ENCODE assay signal across 18 cellular contexts in the genomic region with DNA sequence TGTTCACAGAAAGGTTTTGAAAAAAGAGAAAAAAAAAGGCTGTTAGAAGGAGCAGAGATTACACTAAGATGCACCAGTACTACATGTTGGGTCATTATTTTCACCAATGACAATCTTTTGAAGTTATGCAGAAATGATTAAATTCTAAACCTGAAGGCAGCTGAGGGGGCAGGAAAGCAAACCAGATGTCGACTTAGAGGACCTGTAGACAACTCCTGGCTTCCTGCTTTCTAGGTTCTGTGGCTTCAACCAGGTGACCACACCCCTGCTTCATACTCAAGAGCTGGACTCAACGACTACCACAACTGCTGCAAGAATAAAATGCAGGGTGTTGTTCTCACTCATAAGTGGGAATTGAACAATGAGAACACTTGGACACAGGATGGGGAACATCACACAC. TPM values are rescaled to one million over a fixed set of nuclear protein-coding genes. Genes with fewer than 3 reads are reported as not detected.
DNase-seq lines count a peak whose midpoint lies in the region; ATAC-seq and TF ChIP-seq lines count a peak whose summit lies in the region.
"Had no signal": no experiment of that assay in that cellular context is flagged by ENCODE, and none has a peak within 500 bp of the region (broad histone marks: within the 10 kb centered on the region; RNA-seq: fewer than 3 reads in every experiment).

No MANE protein-coding gene starts in this region.

- no peak overlapping the region for H3K27ac ChIP-seq in psoas muscle
- H3K27ac ChIP-seq: HL-60, PC-9 had no signal

- H3K4me3 ChIP-seq in GM12865 (ENCODE audit: low read depth, low read length) (no peak overlapping the region), psoas muscle (no peak overlapping the region)
- H3K4me3 ChIP-seq: K562, PC-9 had no signal

- H3K36me3 Mint-ChIP-seq in activated CD8-positive, alpha-beta memory T cell treated with anti-CD3 and anti-CD28 coated beads, Interleukin-2, amount 10 ng/mL, durations not matched to agents 7 days and 5 days = peaks cover 5% of the 10 kb centered on the region
- peaks cover 17% of the 10 kb centered on the region for H3K36me3 Mint-ChIP-seq in nephron (ENCODE audit: low read depth)

- peaks cover 15% of the 10 kb centered on the region for H3K4me1 Mint-ChIP-seq in activated CD8-positive, alpha-beta memory T cell treated with anti-CD3 and anti-CD28 coated beads, Interleukin-2, amount 10 ng/mL, durations not matched to agents 7 days and 5 days
- H3K4me1 Mint-ChIP-seq in nephron = peaks cover 21% of the 10 kb centered on the region

- no peaks in the 10 kb centered on the region for H3K9me3 ChIP-seq in psoas muscle

- peak overlapping the region; percentile 72 for H3K27ac Mint-ChIP-seq in activated CD8-positive, alpha-beta memory T cell treated with anti-CD3 and anti-CD28 coated beads, Interleukin-2, amount 10 ng/mL, durations not matched to agents 7 days and 5 days
- H3K27ac Mint-ChIP-seq in nephron = peak overlapping the region in 2 of 3 experiments; percentile 33 to 72
- H3K27ac Mint-ChIP-seq: activated T-helper 2 cell treated with anti-CD3 and anti-CD28 coated beads, Interferon-gamma antibody, Interleukin-2, Interleukin-4, amounts not matched to agents 10 μg/mL and 5 μg/mL and 100 μg/mL, durations not matched to agents 14 hours and 24 hours and 36 hours had no signal

- TF ChIP-seq CTCF in GM12865 (IDR thresholded peaks at IDR 0.05; ENCODE audit: insufficient read depth, low read depth, low read length, missing control alignments) = no peak
- no peak for TF ChIP-seq CTCF in nephron (IDR thresholded peaks at IDR 0.05; ENCODE audit: unreplicated experiment in 3 of 3)
- no peak for TF ChIP-seq CTCF in psoas muscle (IDR thresholded peaks at IDR 0.05)

- WGBS in psoas muscle, 3 donors = 53 to 75% (median 69%) methylated on average over 2 of the region's 2 CpGs

- intact Hi-C loops in psoas muscle (cut with DNase I) = no loop called here

- peak; percentile 79 for DNase-seq in activated CD8-positive, alpha-beta memory T cell treated with anti-CD3 and anti-CD28 coated beads, Interleukin-2, amount 10 ng/mL, durations not matched to agents 7 days and 5 days
- DNase-seq in activated CD8-positive, alpha-beta memory T cell treated with anti-CD3 and anti-CD28 coated beads for 24 hours = no peak
- DNase-seq in GM12865 (ENCODE audit: low read depth) (peak; percentile 62), RPMI8226 (peak; percentile 8), NCI-H446 (lab: John Stamatoyannopoulos, UW) (no peak), psoas muscle (no peak), NCI-H345 (lab: John Stamatoyannopoulos, UW) (no peak)
- DNase-seq: activated CD4-positive, alpha-beta T cell treated with anti-CD3 and anti-CD28 coated beads for 1 hour; anterior cingulate cortex; foreskin melanocyte; NCI-H2029 treated with DMSO at 0.1 percent for 48 hours; PC-9; retina; T1000 had no signal

- H3K9me3 Mint-ChIP-seq in activated CD8-positive, alpha-beta memory T cell treated with anti-CD3 and anti-CD28 coated beads, Interleukin-2, amount 10 ng/mL, durations not matched to agents 7 days and 5 days (ENCODE audit: low read depth) = no peaks in the 10 kb centered on the region
- H3K9me3 Mint-ChIP-seq in nephron = no peaks in the 10 kb centered on the region
- H3K9me3 Mint-ChIP-seq: activated T-helper 2 cell treated with anti-CD3 and anti-CD28 coated beads, Interferon-gamma antibody, Interleukin-2, Interleukin-4, amounts not matched to agents 10 μg/mL and 5 μg/mL and 100 μg/mL, durations not matched to agents 14 hours and 24 hours and 36 hours had no signal

- H3K27me3 ChIP-seq in psoas muscle (ENCODE audit: insufficient read depth in 3 of 3, low read length in 2 of 3) = no peaks in the 10 kb centered on the region

- no peak overlapping the region for H3K4me3 Mint-ChIP-seq in activated CD8-positive, alpha-beta memory T cell treated with anti-CD3 and anti-CD28 coated beads, Interleukin-2, amount 10 ng/mL, durations not matched to agents 7 days and 5 days
- H3K4me3 Mint-ChIP-seq in nephron = no peak overlapping the region

- H3K36me3 ChIP-seq in psoas muscle (ENCODE audit: insufficient read depth in 1 of 2, low read depth in 1 of 2) = peaks cover 0 to 4% of the 10 kb centered on the region in 2 donors

- no peaks in the 10 kb centered on the region for H3K4me1 ChIP-seq in psoas muscle

- CTCF ChIA-PET in activated CD8-positive, alpha-beta memory T cell treated with anti-CD3 and anti-CD28 coated beads, Interleukin-2, amount 10 ng/mL, durations not matched to agents 7 days and 5 days (lab: Charles Lee) = interaction anchor here (1.0 to 1.6 kb wide), 2 partner anchors 43 to 76 kb away, joined by 3 read pairs; no protein-coding TSS in a partner anchor

- H3K27me3 Mint-ChIP-seq in activated CD8-positive, alpha-beta memory T cell treated with anti-CD3 and anti-CD28 coated beads, Interleukin-2, amount 10 ng/mL, durations not matched to agents 7 days and 5 days = no peaks in the 10 kb centered on the region
- no peaks in the 10 kb centered on the region for H3K27me3 Mint-ChIP-seq in nephron (ENCODE audit: low read depth)

- peak; percentile 93 for ATAC-seq in activated CD8-positive, alpha-beta memory T cell treated with anti-CD3 and anti-CD28 coated beads, Interleukin-2, amount 10 ng/mL, durations not matched to agents 7 days and 5 days
- ATAC-seq in psoas muscle = no peak
- ATAC-seq: K562 had no signal

RNA-seq across cellular contexts. Expression of gene MYOF, which starts 30.0 kb away (rescaled TPM):
- total RNA-seq in activated CD8-positive, alpha-beta memory T cell treated with anti-CD3 and anti-CD28 coated beads, Interleukin-2, amount 10 ng/mL, durations not matched to agents 7 days and 5 days = 1 to 10 TPM; 5.5 to 6.6 TPM
- total RNA-seq in psoas muscle = 1 to 10 TPM; 4.2 to 9.4 (median 5.8) TPM
- 1 to 10 TPM in 2 of 3 donors, under 1 TPM in 1; 0.70 to 3.6 (median 2.1) TPM for polyA plus RNA-seq in psoas muscle

RNA-seq across cellular contexts. Expression of gene CEP55, which starts 44.3 kb away (rescaled TPM):
- 10 to 100 TPM; 75.6 to 79.3 TPM for total RNA-seq in activated CD8-positive, alpha-beta memory T cell treated with anti-CD3 and anti-CD28 coated beads, Interleukin-2, amount 10 ng/mL, durations not matched to agents 7 days and 5 days
- under 1 TPM in 2 of 4 donors, not detected in 2; 0.10 to 0.29 TPM for total RNA-seq in psoas muscle
- polyA plus RNA-seq in psoas muscle = under 1 TPM in 2 of 3 donors, not detected in 1; 0.16 to 0.25 TPM

Comparison
In these comparisons a context has a peak if more than half of its experiments do, and no peak if none do; other contexts are left out.
1. DNase-seq: peak in activated CD8-positive, alpha-beta memory T cell treated with anti-CD3 and anti-CD28 coated beads, Interleukin-2, amount 10 ng/mL, durations not matched to agents 7 days and 5 days (single experiment), GM12865 (single experiment) and RPMI8226 (single experiment); none in activated CD8-positive, alpha-beta memory T cell treated with anti-CD3 and anti-CD28 coated beads for 24 hours (single experiment), NCI-H446 (0 of 2), psoas muscle (0 of 2) and NCI-H345 (single experiment).
2. RNA of gene CEP55, which starts 44.3 kb away (total RNA-seq): 75.6 to 79.3 TPM in activated CD8-positive, alpha-beta memory T cell treated with anti-CD3 and anti-CD28 coated beads, Interleukin-2, amount 10 ng/mL, durations not matched to agents 7 days and 5 days; 0.10 to 0.29 TPM in psoas muscle; every median in the first group is over 10 times any median in the second.